In genomic region chr17:7435676-7436555, GRCh38 we compare ENCODE assay signal across 8 cellular contexts. TPM values are rescaled to one million over a fixed set of nuclear protein-coding genes. Genes with fewer than 3 reads are reported as not detected.
DNase-seq lines count a peak whose midpoint lies in the region; ATAC-seq and TF ChIP-seq lines count a peak whose summit lies in the region.

No MANE protein-coding gene starts in this region.

- H3K36me3 Mint-ChIP-seq in activated CD8-positive, alpha-beta memory T cell treated with anti-CD3 and anti-CD28 coated beads, Interleukin-2, amount 10 ng/mL, durations not matched to agents 7 days and 5 days = peaks cover 11% of the 10 kb centered on the region
- no peaks in the 10 kb centered on the region for H3K36me3 Mint-ChIP-seq in neural progenitor cell

- no peak overlapping the region for H3K9ac ChIP-seq in neural progenitor cell

- in situ Hi-C loops in HAP-1 (cut with MboI; ENCODE audit: low sequenced_read_pairs) = no loop called here

- H3K27me3 Mint-ChIP-seq in activated CD8-positive, alpha-beta memory T cell treated with anti-CD3 and anti-CD28 coated beads, Interleukin-2, amount 10 ng/mL, durations not matched to agents 7 days and 5 days = peaks cover 18% of the 10 kb centered on the region
- H3K27me3 Mint-ChIP-seq in neural progenitor cell (ENCODE audit: insufficient read depth, low read depth) = peaks cover 38% of the 10 kb centered on the region

- H3K9me3 Mint-ChIP-seq in activated CD8-positive, alpha-beta memory T cell treated with anti-CD3 and anti-CD28 coated beads, Interleukin-2, amount 10 ng/mL, durations not matched to agents 7 days and 5 days (ENCODE audit: low read depth) = no peaks in the 10 kb centered on the region
- no peaks in the 10 kb centered on the region for H3K9me3 Mint-ChIP-seq in neural progenitor cell

- peaks cover 36% of the 10 kb centered on the region for H3F3A ChIP-seq in neural progenitor cell (ENCODE audit: low read depth)

- peak overlapping the region; percentile 93 for H3K4me2 ChIP-seq in neural progenitor cell

- peak; percentile 38 for ATAC-seq in activated CD8-positive, alpha-beta memory T cell treated with anti-CD3 and anti-CD28 coated beads, Interleukin-2, amount 10 ng/mL, durations not matched to agents 7 days and 5 days
- peak; percentile 32 for ATAC-seq in esophagus mucosa

- H3K4me3 ChIP-seq in HAP-1 = peak overlapping the region; percentile 43
- peak overlapping the region; percentile 74 for H3K4me3 ChIP-seq in neural progenitor cell
- peak overlapping the region; percentile 29 to 30 for H3K4me3 ChIP-seq in uterus

- peaks cover 48% of the 10 kb centered on the region for H3K4me1 Mint-ChIP-seq in activated CD8-positive, alpha-beta memory T cell treated with anti-CD3 and anti-CD28 coated beads, Interleukin-2, amount 10 ng/mL, durations not matched to agents 7 days and 5 days
- H3K4me1 Mint-ChIP-seq in neural progenitor cell = peaks cover 31% of the 10 kb centered on the region

- no peaks in the 10 kb centered on the region for H4K20me1 ChIP-seq in neural progenitor cell (ENCODE audit: low read depth)

- no peak for TF ChIP-seq POLR2A in uterus (IDR thresholded peaks at IDR 0.05)

- intact Hi-C loops in uterus (cut with DNase I; ENCODE audit: low total_unique reads) = loop anchor here (10.0 kb wide), 1 partner anchor 49 kb away; the partner anchor contains the start of genes POLR2A and SLC35G6

- H3K9me3 ChIP-seq in HAP-1 (no peaks in the 10 kb centered on the region), neural progenitor cell (ENCODE audit: low read depth) (no peaks in the 10 kb centered on the region), uterus (no peaks in the 10 kb centered on the region)

- CTCF ChIA-PET in activated CD8-positive, alpha-beta memory T cell treated with anti-CD3 and anti-CD28 coated beads, Interleukin-2, amount 10 ng/mL, durations not matched to agents 7 days and 5 days (lab: Charles Lee) = interaction anchor here (0.9 to 5.3 kb wide), 43 partner anchors 9 to 409 kb away, joined by 3 to 88 read pairs (median 6); partner anchors contain the start of genes ACAP1, CHRNB1, NEURL4 and NLGN2

- H3K36me3 ChIP-seq in HAP-1 (replicated peaks) = no peaks in the 10 kb centered on the region
- no peaks in the 10 kb centered on the region for H3K36me3 ChIP-seq in neural progenitor cell
- no peaks in the 10 kb centered on the region for H3K36me3 ChIP-seq in uterus

- H3K27ac Mint-ChIP-seq in activated CD8-positive, alpha-beta memory T cell treated with anti-CD3 and anti-CD28 coated beads, Interleukin-2, amount 10 ng/mL, durations not matched to agents 7 days and 5 days = peak overlapping the region; percentile 97
- H3K27ac Mint-ChIP-seq in neural progenitor cell = no peak overlapping the region

- H3K27me3 ChIP-seq in HAP-1 (ENCODE audit: low read depth) = no peaks in the 10 kb centered on the region; the same call in 1 of the 2 replicates
- peaks cover 50% of the 10 kb centered on the region for H3K27me3 ChIP-seq in neural progenitor cell
- H3K27me3 ChIP-seq in uterus = peaks cover 0 to 23% of the 10 kb centered on the region in 2 donors

- H3K4me3 Mint-ChIP-seq in activated CD8-positive, alpha-beta memory T cell treated with anti-CD3 and anti-CD28 coated beads, Interleukin-2, amount 10 ng/mL, durations not matched to agents 7 days and 5 days = peak overlapping the region; percentile 86
- H3K4me3 Mint-ChIP-seq in neural progenitor cell = peak overlapping the region; percentile 90

- H3K27ac ChIP-seq in neural progenitor cell = no peak overlapping the region
- peak overlapping the region; percentile 5 to 44 for H3K27ac ChIP-seq in uterus

- peaks cover 11% of the 10 kb centered on the region for H3K4me1 ChIP-seq in HAP-1
- H3K4me1 ChIP-seq in neural progenitor cell = peaks cover 20% of the 10 kb centered on the region
- peaks cover 0 to 43% of the 10 kb centered on the region in 2 donors for H3K4me1 ChIP-seq in uterus

- TF ChIP-seq CTCF in neural progenitor cell (IDR thresholded peaks at IDR 0.05) = no peak
- TF ChIP-seq CTCF in uterus (IDR thresholded peaks at IDR 0.05) = no peak

- peak; percentile 70 for DNase-seq in GDM1 (lab: John Stamatoyannopoulos, UW)
- peak; percentile 45 to 77 for DNase-seq in HAP-1 (ENCODE audit: low spot score in 2 of 2)
- peak; percentile 38 for DNase-seq in NCI-H460 (ENCODE audit: extremely low read depth, low read depth)
- DNase-seq in activated CD8-positive, alpha-beta memory T cell treated with anti-CD3 and anti-CD28 coated beads, Interleukin-2, amount 10 ng/mL, durations not matched to agents 7 days and 5 days = peak; percentile 79
- DNase-seq in neural progenitor cell (ENCODE audit: low spot score) = peak; percentile 63
- DNase-seq in uterus = no peak
- no peak for DNase-seq in GM03348 (ENCODE audit: low spot score)

- H3K79me2 ChIP-seq in neural progenitor cell (ENCODE audit: low read depth) = no peaks in the 10 kb centered on the region

- H2AFZ ChIP-seq in neural progenitor cell (replicated peaks) = peak overlapping the region; percentile 21

RNA-seq across cellular contexts. Expression of gene TMEM102, which starts 0.7 kb away (rescaled TPM):
- 6.3 and 7.9 TPM in 2 replicates for total RNA-seq in NCI-H460 (2014; rRNA removed; shearing (Covaris generic))
- 10.7 and 11.9 TPM in 2 replicates for polyA plus RNA-seq in NCI-H460 (2014; cell fraction: nucleus; rRNA removed)
- total RNA-seq in activated CD8-positive, alpha-beta memory T cell treated with anti-CD3 and anti-CD28 coated beads, Interleukin-2, amount 10 ng/mL, durations not matched to agents 7 days and 5 days = 10 to 100 TPM; 13.9 to 16.7 TPM
- total RNA-seq in esophagus mucosa (8.2 TPM), neural progenitor cell (ENCODE audit: low replicate concordance) (1.0 and 1.6 TPM in 2 replicates), uterus (1 to 10 TPM in 2 of 4 donors, under 1 TPM in 1, not detected in 1; 0.29 to 2.8 (median 2.0) TPM)

RNA-seq across cellular contexts. Expression of gene FGF11, which starts 3.4 kb away (rescaled TPM):
- total RNA-seq in NCI-H460 (2014; rRNA removed; shearing (Covaris generic)) = 1.2 TPM in 2 replicates
- 0.39 TPM in 1 of 2 replicates, not detected in the other for polyA plus RNA-seq in NCI-H460 (2014; cell fraction: nucleus; rRNA removed)
- 1 to 10 TPM; 3.6 to 4.1 TPM for total RNA-seq in activated CD8-positive, alpha-beta memory T cell treated with anti-CD3 and anti-CD28 coated beads, Interleukin-2, amount 10 ng/mL, durations not matched to agents 7 days and 5 days
- total RNA-seq in esophagus mucosa (8.6 TPM), neural progenitor cell (ENCODE audit: low replicate concordance) (7.6 and 14.9 TPM in 2 replicates), uterus (10 to 100 TPM in 1 of 4 donors, 1 to 10 TPM in 2, not detected in 1; 2.8 to 17.9 (median 6.2) TPM)

RNA-seq across cellular contexts. Expression of gene SPEM3, which starts 7.3 kb away (rescaled TPM):
- total RNA-seq in NCI-H460 (2014; rRNA removed; shearing (Covaris generic)) = not detected in 2 replicates
- not detected in 2 replicates for polyA plus RNA-seq in NCI-H460 (2014; cell fraction: nucleus; rRNA removed)
- total RNA-seq in activated CD8-positive, alpha-beta memory T cell treated with anti-CD3 and anti-CD28 coated beads, Interleukin-2, amount 10 ng/mL, durations not matched to agents 7 days and 5 days = not detected
- total RNA-seq in esophagus mucosa = not detected
- not detected in 2 replicates for total RNA-seq in neural progenitor cell (ENCODE audit: low replicate concordance)
- not detected for total RNA-seq in uterus

RNA-seq across cellular contexts. Expression of gene CHRNB1, which starts 8.9 kb away (rescaled TPM):
- total RNA-seq in NCI-H460 (2014; rRNA removed; shearing (Covaris generic)) = 3.6 and 3.8 TPM in 2 replicates
- polyA plus RNA-seq in NCI-H460 (2014; cell fraction: nucleus; rRNA removed) = 0.33 and 2.1 TPM in 2 replicates
- total RNA-seq in activated CD8-positive, alpha-beta memory T cell treated with anti-CD3 and anti-CD28 coated beads, Interleukin-2, amount 10 ng/mL, durations not matched to agents 7 days and 5 days = 10 to 100 TPM; 10.4 to 13.1 TPM
- total RNA-seq in esophagus mucosa (4.9 TPM), neural progenitor cell (ENCODE audit: low replicate concordance) (7.4 and 7.5 TPM in 2 replicates), uterus (10 to 100 TPM in 2 of 4 donors, 1 to 10 TPM in 2; 3.2 to 16.9 (median 10.9) TPM)

RNA-seq across cellular contexts. Expression of gene SPEM2, which starts 10.5 kb away (rescaled TPM):
- not detected in 2 replicates for total RNA-seq in NCI-H460 (2014; rRNA removed; shearing (Covaris generic))
- not detected in 2 replicates for polyA plus RNA-seq in NCI-H460 (2014; cell fraction: nucleus; rRNA removed)
- total RNA-seq in activated CD8-positive, alpha-beta memory T cell treated with anti-CD3 and anti-CD28 coated beads, Interleukin-2, amount 10 ng/mL, durations not matched to agents 7 days and 5 days = not detected
- not detected for total RNA-seq in esophagus mucosa
- not detected in 2 replicates for total RNA-seq in neural progenitor cell (ENCODE audit: low replicate concordance)
- not detected for total RNA-seq in uterus

Comparison
In these comparisons a context has a peak if more than half of its experiments do, and no peak if none do; other contexts are left out.
1. DNase-seq: peak in GDM1 (single experiment), HAP-1 (2 of 2), NCI-H460 (single experiment), activated CD8-positive, alpha-beta memory T cell treated with anti-CD3 and anti-CD28 coated beads, Interleukin-2, amount 10 ng/mL, durations not matched to agents 7 days and 5 days (single experiment) and neural progenitor cell (single experiment); none in uterus (0 of 2) and GM03348 (single experiment).
2. Peak in every context shown above with its lines, with median percentiles within 50 percentile points of each other: H3K4me3 ChIP-seq.